Comparison of ENCODE assay signal across 9 cellular contexts in the genomic region with DNA sequence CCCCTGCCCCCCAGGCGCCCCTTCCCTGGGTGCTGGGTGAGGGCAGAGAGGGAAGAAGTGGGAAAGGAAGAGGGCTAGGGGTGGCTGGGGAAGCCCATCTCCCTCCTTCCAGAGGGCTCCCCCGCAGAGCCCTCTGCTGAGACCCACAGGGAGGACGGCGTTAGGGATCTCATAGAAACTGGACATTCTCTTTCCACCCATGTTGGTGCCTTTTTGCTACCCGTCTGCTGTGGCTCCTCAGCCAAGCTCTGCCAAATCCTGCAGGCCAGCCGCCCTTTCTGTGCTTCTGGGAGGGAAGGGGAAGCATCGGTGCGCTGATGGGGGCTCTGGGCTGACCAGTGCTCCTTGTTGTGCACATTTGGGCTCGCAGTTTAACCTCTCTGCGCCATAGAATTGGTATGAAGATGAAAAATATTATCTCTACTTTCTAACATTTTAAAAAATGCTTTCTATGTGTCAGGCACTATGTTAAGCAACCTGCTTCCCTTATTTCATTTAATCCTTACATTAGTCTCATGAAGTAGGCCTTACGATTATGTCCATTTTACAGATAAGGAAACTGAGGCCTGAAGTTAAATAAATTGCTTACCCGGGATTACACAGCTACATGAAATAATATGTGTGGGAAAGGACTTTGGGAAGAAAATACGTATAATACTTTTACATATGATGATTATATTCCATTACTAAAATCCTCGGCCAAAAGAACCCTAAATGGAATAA. TPM values are rescaled to one million over a fixed set of nuclear protein-coding genes. Genes with fewer than 3 reads are reported as not detected.
DNase-seq lines count a peak whose midpoint lies in the region; ATAC-seq and TF ChIP-seq lines count a peak whose summit lies in the region.
"Had no signal": no experiment of that assay in that cellular context is flagged by ENCODE, and none has a peak within 500 bp of the region (broad histone marks: within the 10 kb centered on the region; RNA-seq: fewer than 3 reads in every experiment).

No MANE protein-coding gene starts in this region.

- H3K9ac ChIP-seq in OCI-LY1 (ENCODE audit: low read length): peak overlapping the region; percentile 74
- peak overlapping the region; percentile 34 for H3K9ac ChIP-seq in endodermal cell (ENCODE audit: extremely low read depth, low read length, poor library complexity, severe bottlenecking)
- peak overlapping the region; percentile 69 for H3K9ac ChIP-seq in neural progenitor cell

- H3K27ac ChIP-seq in CD8-positive, alpha-beta memory T cell (ENCODE audit: low read depth, low read length): peak overlapping the region; percentile 74
- no peak overlapping the region for H3K27ac ChIP-seq in OCI-LY1 (ENCODE audit: low read depth, low read length, poor library complexity, severe bottlenecking)
- H3K27ac ChIP-seq in endodermal cell (ENCODE audit: low read depth, low read length): no peak overlapping the region
- H3K27ac ChIP-seq in neural progenitor cell: no peak overlapping the region

- peaks cover 16 to 22% (median 17%) of the 10 kb centered on the region in 3 donors for H3K4me1 Mint-ChIP-seq in CD8-positive, alpha-beta memory T cell
- H3K4me1 Mint-ChIP-seq in endodermal cell: peaks cover 16% of the 10 kb centered on the region
- H3K4me1 Mint-ChIP-seq in neural progenitor cell: peaks cover 33% of the 10 kb centered on the region

- TF ChIP-seq CTCF in OCI-LY1 (IDR thresholded peaks at IDR 0.05; ENCODE audit: low read length): no peak
- no peak for TF ChIP-seq CTCF in endodermal cell (conservative IDR thresholded peaks at IDR 0.05)
- TF ChIP-seq CTCF in neural progenitor cell (IDR thresholded peaks at IDR 0.05): no peak

- POLR2A ChIA-PET in CD8-positive, alpha-beta memory T cell (lab: Charles Lee): interaction anchor here (2.0 kb wide), 1 partner anchor 68 kb away, joined by 5 read pairs; the partner anchor contains the start of gene RPAP3

- H2AFZ ChIP-seq in OCI-LY1 (ENCODE audit: low read length): no peak overlapping the region
- H2AFZ ChIP-seq in neural progenitor cell (replicated peaks): peak overlapping the region; percentile 100

- H3K9me2 ChIP-seq in OCI-LY1 (ENCODE audit: low read depth, low read length): no peaks in the 10 kb centered on the region

- peak overlapping the region; percentile 54 for H3K4me3 ChIP-seq in CD8-positive, alpha-beta memory T cell (ENCODE audit: low read length)
- H3K4me3 ChIP-seq in OCI-LY1 (ENCODE audit: low read depth, low read length, poor library complexity, severe bottlenecking) (peak overlapping the region; percentile 80), endodermal cell (ENCODE audit: low read length) (peak overlapping the region; percentile 85), neural progenitor cell (peak overlapping the region; percentile 100)

- no peak for DNase-seq in CD8-positive, alpha-beta memory T cell
- DNase-seq in endodermal cell (no peak), neural progenitor cell (ENCODE audit: low spot score) (no peak), iPS-NIHi11 (ENCODE audit: low spot score) (no peak)
- no peak for DNase-seq in activated CD4-positive, CD25-positive, alpha-beta regulatory T cell treated with anti-CD3 and anti-CD28 coated beads, Interleukin-2, amount 50 U/mL, for 72 hours

- peaks cover 0 to 2% (median 0%) of the 10 kb centered on the region in 3 donors for H3K36me3 Mint-ChIP-seq in CD8-positive, alpha-beta memory T cell
- no peaks in the 10 kb centered on the region for H3K36me3 Mint-ChIP-seq in endodermal cell (ENCODE audit: low read depth)
- H3K36me3 Mint-ChIP-seq in neural progenitor cell: no peaks in the 10 kb centered on the region

- H3K36me3 ChIP-seq in CD8-positive, alpha-beta memory T cell (ENCODE audit: insufficient read depth, low read length): no peaks in the 10 kb centered on the region
- H3K36me3 ChIP-seq in OCI-LY1 (ENCODE audit: insufficient read depth, low read length): no peaks in the 10 kb centered on the region
- H3K36me3 ChIP-seq in endodermal cell (ENCODE audit: control insufficient read depth, insufficient read depth, low read length): no peaks in the 10 kb centered on the region
- no peaks in the 10 kb centered on the region for H3K36me3 ChIP-seq in neural progenitor cell

- H3K4me2 ChIP-seq in OCI-LY1 (ENCODE audit: low read length) (peak overlapping the region; percentile 80), neural progenitor cell (peak overlapping the region; percentile 93)

- CTCF ChIA-PET in CD8-positive, alpha-beta memory T cell (lab: Charles Lee): interaction anchor here (0.9 to 19.1 kb wide), 7 partner anchors 9 to 68 kb away, joined by 3 to 414 read pairs (median 33); partner anchors contain the start of genes RAPGEF3 and RPAP3

- H3K27me3 ChIP-seq in CD8-positive, alpha-beta memory T cell (ENCODE audit: insufficient read depth, low read length, poor library complexity, severe bottlenecking): no peaks in the 10 kb centered on the region
- no peaks in the 10 kb centered on the region for H3K27me3 ChIP-seq in OCI-LY1 (ENCODE audit: insufficient read depth, low read length)
- peaks cover 7% of the 10 kb centered on the region for H3K27me3 ChIP-seq in endodermal cell (ENCODE audit: control insufficient read depth, insufficient read depth, low read length, poor library complexity, severe bottlenecking)
- peaks cover 23% of the 10 kb centered on the region for H3K27me3 ChIP-seq in neural progenitor cell

- no peaks in the 10 kb centered on the region for H3K79me2 ChIP-seq in OCI-LY1 (ENCODE audit: insufficient read depth, low read length)
- H3K79me2 ChIP-seq in neural progenitor cell (ENCODE audit: low read depth): no peaks in the 10 kb centered on the region

- no peaks in the 10 kb centered on the region for H3K9me3 Mint-ChIP-seq in CD8-positive, alpha-beta memory T cell
- no peaks in the 10 kb centered on the region for H3K9me3 Mint-ChIP-seq in endodermal cell
- H3K9me3 Mint-ChIP-seq in neural progenitor cell: no peaks in the 10 kb centered on the region

- H3K4me1 ChIP-seq in CD8-positive, alpha-beta memory T cell (ENCODE audit: insufficient read depth, low read length): peaks cover 19% of the 10 kb centered on the region
- H3K4me1 ChIP-seq in OCI-LY1 (ENCODE audit: insufficient read depth, low read length, severe bottlenecking) (peaks cover 44% of the 10 kb centered on the region), endodermal cell (ENCODE audit: control insufficient read depth, insufficient read depth, low read length) (peaks cover under 1% of the 10 kb centered on the region), neural progenitor cell (peaks cover 16% of the 10 kb centered on the region)

- H3F3A ChIP-seq in OCI-LY1 (ENCODE audit: insufficient read depth, low read length): no peaks in the 10 kb centered on the region
- peaks cover 25% of the 10 kb centered on the region for H3F3A ChIP-seq in neural progenitor cell (ENCODE audit: low read depth)

- ATAC-seq in esophagus mucosa (no peak), HG03442 (IDR thresholded peaks at IDR 0.05; ENCODE audit: unreplicated experiment) (no peak)

- WGBS in endodermal cell (ENCODE audit: insufficient coverage in 1 of 2, insufficient read length in 1 of 2), 2 experiments: 67 to 74% methylated on average over 3 to 10 of the region's 14 CpGs

- H3K9me3 ChIP-seq in CD8-positive, alpha-beta memory T cell (ENCODE audit: low read length): no peaks in the 10 kb centered on the region
- no peaks in the 10 kb centered on the region for H3K9me3 ChIP-seq in OCI-LY1 (ENCODE audit: low read length)
- H3K9me3 ChIP-seq in endodermal cell (ENCODE audit: control insufficient read depth, low read length): no peaks in the 10 kb centered on the region
- H3K9me3 ChIP-seq in neural progenitor cell (ENCODE audit: low read depth): no peaks in the 10 kb centered on the region

- H3K4me3 Mint-ChIP-seq in CD8-positive, alpha-beta memory T cell: peak overlapping the region; percentile 83 to 92 (median 85)
- peak overlapping the region; percentile 72 for H3K4me3 Mint-ChIP-seq in endodermal cell
- peak overlapping the region; percentile 93 for H3K4me3 Mint-ChIP-seq in neural progenitor cell

- no peaks in the 10 kb centered on the region for H4K20me1 ChIP-seq in OCI-LY1 (ENCODE audit: insufficient read depth, low read length)
- peaks cover 4% of the 10 kb centered on the region for H4K20me1 ChIP-seq in neural progenitor cell (ENCODE audit: low read depth)

- H3K27me3 Mint-ChIP-seq in CD8-positive, alpha-beta memory T cell: peaks cover 0 to 4% of the 10 kb centered on the region in 2 donors
- H3K27me3 Mint-ChIP-seq in endodermal cell (ENCODE audit: insufficient read depth) (peaks cover 15% of the 10 kb centered on the region), neural progenitor cell (ENCODE audit: insufficient read depth, low read depth) (peaks cover 12% of the 10 kb centered on the region)

- peak overlapping the region in 7 of 8 donors; percentile 33 to 83 (median 67) for H3K27ac Mint-ChIP-seq in CD8-positive, alpha-beta memory T cell
- H3K27ac Mint-ChIP-seq in endodermal cell (no peak overlapping the region), neural progenitor cell (no peak overlapping the region)

RNA-seq across cellular contexts. Expression of gene SLC48A1, which starts 1.0 kb away (rescaled TPM):
- 10 to 100 TPM; 10.9 to 11.5 TPM for total RNA-seq in CD8-positive, alpha-beta memory T cell
- 9.1 TPM for polyA plus RNA-seq in CD8-positive, alpha-beta memory T cell
- total RNA-seq in endodermal cell: 10 to 100 TPM; 21.3 to 30.4 TPM
- polyA plus RNA-seq in endodermal cell (2013, experiment 1 of 2): 13.9 TPM
- polyA plus RNA-seq in endodermal cell (2013, experiment 2 of 2): 13.5 TPM
- 8.3 and 16.7 TPM in 2 replicates for total RNA-seq in neural progenitor cell (ENCODE audit: low replicate concordance)
- total RNA-seq in esophagus mucosa: 19.8 TPM

RNA-seq across cellular contexts. Expression of gene RAPGEF3, which starts 15.3 kb away (rescaled TPM):
- 1 to 10 TPM in 1 of 2 experiments, under 1 TPM in 1; 0.95 to 1.1 TPM for total RNA-seq in CD8-positive, alpha-beta memory T cell
- polyA plus RNA-seq in CD8-positive, alpha-beta memory T cell: 0.15 TPM
- total RNA-seq in endodermal cell (10 to 100 TPM; 11.4 to 19.6 TPM), neural progenitor cell (ENCODE audit: low replicate concordance) (0.58 and 1.2 TPM in 2 replicates), esophagus mucosa (16.5 TPM)
- 3.7 TPM for polyA plus RNA-seq in endodermal cell (2013, experiment 1 of 2)
- 3.2 TPM for polyA plus RNA-seq in endodermal cell (2013, experiment 2 of 2)

RNA-seq across cellular contexts. Expression of gene HDAC7, which starts 45.7 kb away (rescaled TPM):
- total RNA-seq in CD8-positive, alpha-beta memory T cell: 100 to 1,000 TPM; 206 to 207 TPM
- 23.1 TPM for polyA plus RNA-seq in CD8-positive, alpha-beta memory T cell
- total RNA-seq in endodermal cell (100 to 1,000 TPM; 146 to 154 TPM), neural progenitor cell (ENCODE audit: low replicate concordance) (7.2 and 14.2 TPM in 2 replicates), esophagus mucosa (25.1 TPM)
- 73.0 TPM for polyA plus RNA-seq in endodermal cell (2013, experiment 1 of 2)
- 68.5 TPM for polyA plus RNA-seq in endodermal cell (2013, experiment 2 of 2)

RNA-seq across cellular contexts. Expression of gene ENDOU, which starts 48.7 kb away (rescaled TPM):
- not detected for total RNA-seq in CD8-positive, alpha-beta memory T cell
- polyA plus RNA-seq in CD8-positive, alpha-beta memory T cell: not detected
- total RNA-seq in endodermal cell (not detected), neural progenitor cell (ENCODE audit: low replicate concordance) (not detected in 2 replicates), esophagus mucosa (66.9 TPM)
- polyA plus RNA-seq in endodermal cell (2013, experiment 1 of 2): not detected
- polyA plus RNA-seq in endodermal cell (2013, experiment 2 of 2): not detected
- total RNA-seq: myocyte had no signal

Comparison
In these comparisons a context has a peak if more than half of its experiments do, and no peak if none do; other contexts are left out.
1. H3K27ac Mint-ChIP-seq: peak in CD8-positive, alpha-beta memory T cell (7 of 8); none in endodermal cell (single experiment) and neural progenitor cell (single experiment).
2. Peak in every context shown above with its lines, with median percentiles within 50 percentile points of each other: H3K4me3 ChIP-seq, H3K4me3 Mint-ChIP-seq and H3K9ac ChIP-seq.